Comparison of ENCODE assay signal across 1 cellular context in genomic region chr11:57324886-57325734, GRCh38.
TF ChIP-seq lines count a peak whose summit lies in the region.

Gene TNKS1BP1, minus strand, starts transcription at chr11:57324952. Its CDS starts 3,067 bp downstream, at chr11:57321885.

TF ChIP-seq in WTC11, 78 proteins besides CTCF, POLR2A, EP300 and RAD21 (continued from another document):
- TF ChIP-seq STAT6 (CRISPR knock-in tag; conservative IDR thresholded peaks at IDR 0.05; ENCODE audit: low read depth) (no peak), IRF2 (CRISPR knock-in tag; IDR thresholded peaks at IDR 0.05; ENCODE audit: borderline replicate concordance, low read depth) (no peak), SMAD4 (CRISPR knock-in tag; IDR thresholded peaks at IDR 0.05) (no peak), ELF4 (CRISPR knock-in tag; IDR thresholded peaks at IDR 0.05; ENCODE audit: low read depth) (no peak), ZNF317 (CRISPR knock-in tag; IDR thresholded peaks at IDR 0.05; ENCODE audit: borderline replicate concordance, low read depth) (no peak), NR2C2 (CRISPR knock-in tag; IDR thresholded peaks at IDR 0.05) (no peak), EMX1 (CRISPR knock-in tag; IDR thresholded peaks at IDR 0.05) (no peak; the same call in 1 of the 2 replicates), NFYB (CRISPR knock-in tag; conservative IDR thresholded peaks at IDR 0.05; ENCODE audit: low read depth) (no peak), USF1 (CRISPR knock-in tag; IDR thresholded peaks at IDR 0.05) (no peak), GTF2I (CRISPR knock-in tag; conservative IDR thresholded peaks at IDR 0.05) (no peak), CDX4 (CRISPR knock-in tag; IDR thresholded peaks at IDR 0.05; ENCODE audit: borderline replicate concordance) (no peak), SP1 (CRISPR knock-in tag; conservative IDR thresholded peaks at IDR 0.05) (peak; percentile 79)
TF ChIP-seq in WTC11: peak in this region for 6.
